In genomic region chr13:112165712-112166111, GRCh38 we compare ENCODE assay signal across 20 cellular contexts.
"Had no signal": no experiment of that assay in that cellular context is flagged by ENCODE, and none has a peak within 500 bp of the region (broad histone marks: within the 10 kb centered on the region; RNA-seq: fewer than 3 reads in every experiment).

No MANE protein-coding gene starts in this region.

- H3K9me3 ChIP-seq: colonic mucosa, mucosa of descending colon, pancreas, prostate gland, right lobe of liver, suprapubic skin, thyroid gland had no signal

- H3K4me1 ChIP-seq: colonic mucosa, pancreas, prostate gland, right lobe of liver, suprapubic skin had no signal

- H3K27ac ChIP-seq: cardiac muscle cell, colonic mucosa, pancreas, prostate gland, right lobe of liver, suprapubic skin, thyroid gland had no signal

- ATAC-seq: esophagus mucosa; left ventricle myocardium superior; mucosa of descending colon; naive thymus-derived CD8-positive, alpha-beta T cell; pancreas; right lobe of liver; stimulated activated effector memory CD8-positive, alpha-beta T cell treated with anti-CD3 and anti-CD28 coated beads, Interleukin-12 subunit alpha, Interleukin-12 subunit beta, amount 100 ng/mL, for 72 hours; stimulated activated naive CD8-positive, alpha-beta T cell treated with anti-CD3 and anti-CD28 coated beads, Interleukin-15, Interleukin-2, amounts not matched to agents 100 U/mL and 50 U/mL, for 24 hours had no signal

- DNase-seq: cerebellar nuclear complex; colonic mucosa; dermis blood vessel endothelial cell; effector CD4-positive, alpha-beta T cell; immature natural killer cell; left ventricle myocardium superior; mucosa of descending colon; occipital lobe; right lobe of liver; stimulated activated CD4-positive, alpha-beta T cell treated with anti-CD3 and anti-CD28 coated beads, Interleukin-4, amount 100 ng/mL, for 1 hour; stimulated activated CD8-positive, alpha-beta memory T cell treated with anti-CD3 and anti-CD28 coated beads, Interleukin-4, amount 100 ng/mL, for 48 hours; stimulated activated naive CD8-positive, alpha-beta T cell treated with anti-CD3 and anti-CD28 coated beads, Interleukin-15, Interleukin-2, amounts not matched to agents 100 U/mL and 50 U/mL, for 24 hours; thyroid gland had no signal

- H3K9me3 Mint-ChIP-seq: immature natural killer cell; stimulated activated effector memory CD8-positive, alpha-beta T cell treated with anti-CD3 and anti-CD28 coated beads, Interleukin-12 subunit alpha, Interleukin-12 subunit beta, amount 100 ng/mL, for 72 hours had no signal

- H3K27me3 ChIP-seq: cardiac muscle cell, colonic mucosa, right lobe of liver, thyroid gland had no signal

- H3K36me3 ChIP-seq: cardiac muscle cell, colonic mucosa, pancreas, prostate gland, right lobe of liver, suprapubic skin, thyroid gland had no signal

- H3K4me3 ChIP-seq: cardiac muscle cell, colonic mucosa, mucosa of descending colon, pancreas, prostate gland, right lobe of liver, suprapubic skin, thyroid gland had no signal

- H3K4me1 Mint-ChIP-seq: immature natural killer cell; naive thymus-derived CD8-positive, alpha-beta T cell; stimulated activated effector memory CD8-positive, alpha-beta T cell treated with anti-CD3 and anti-CD28 coated beads, Interleukin-12 subunit alpha, Interleukin-12 subunit beta, amount 100 ng/mL, for 72 hours had no signal

- H3K27ac Mint-ChIP-seq: immature natural killer cell; naive thymus-derived CD8-positive, alpha-beta T cell; stimulated activated effector memory CD8-positive, alpha-beta T cell treated with anti-CD3 and anti-CD28 coated beads, Interleukin-12 subunit alpha, Interleukin-12 subunit beta, amount 100 ng/mL, for 72 hours had no signal

- H3K4me3 Mint-ChIP-seq: immature natural killer cell; naive thymus-derived CD8-positive, alpha-beta T cell; stimulated activated effector memory CD8-positive, alpha-beta T cell treated with anti-CD3 and anti-CD28 coated beads, Interleukin-12 subunit alpha, Interleukin-12 subunit beta, amount 100 ng/mL, for 72 hours had no signal

- H3K36me3 Mint-ChIP-seq: immature natural killer cell; naive thymus-derived CD8-positive, alpha-beta T cell; stimulated activated effector memory CD8-positive, alpha-beta T cell treated with anti-CD3 and anti-CD28 coated beads, Interleukin-12 subunit alpha, Interleukin-12 subunit beta, amount 100 ng/mL, for 72 hours had no signal
